Comparison of ENCODE assay signal across 14 cellular contexts in the genomic region with DNA sequence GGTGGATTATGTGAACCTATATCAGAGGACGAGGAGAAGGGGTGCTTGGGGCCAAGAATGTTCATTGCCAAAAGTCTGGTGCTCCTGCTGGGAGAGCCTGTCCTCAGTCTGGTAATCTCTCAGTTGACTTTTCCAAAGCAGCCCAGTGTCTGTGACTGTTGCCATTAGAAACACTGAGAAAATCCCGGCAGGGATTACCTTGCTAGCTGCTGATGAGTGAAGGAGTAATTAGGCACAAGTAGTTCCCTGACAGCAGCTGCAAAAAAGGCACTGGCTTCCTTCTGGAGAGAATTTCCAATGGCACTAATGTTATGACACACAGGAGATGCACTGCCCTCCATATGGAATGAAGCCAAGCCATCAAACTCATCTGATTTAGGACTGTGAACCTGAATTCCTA.
DNase-seq lines count a peak whose midpoint lies in the region; TF ChIP-seq lines count a peak whose summit lies in the region.
"Had no signal": no experiment of that assay in that cellular context is flagged by ENCODE, and none has a peak within 500 bp of the region (broad histone marks: within the 10 kb centered on the region; RNA-seq: fewer than 3 reads in every experiment).

No MANE protein-coding gene starts in this region.

- H3K27ac ChIP-seq in endodermal cell (ENCODE audit: low read depth, low read length): peak overlapping the region; percentile 45
- H3K27ac ChIP-seq in smooth muscle cell (ENCODE audit: low read depth): peak overlapping the region; percentile 14
- no peak overlapping the region for H3K27ac ChIP-seq in hepatocyte

- H3K4me1 ChIP-seq in endodermal cell (ENCODE audit: control insufficient read depth, insufficient read depth, low read length): peaks cover 4% of the 10 kb centered on the region
- peaks cover 19% of the 10 kb centered on the region for H3K4me1 ChIP-seq in smooth muscle cell (ENCODE audit: low read depth)
- no peaks in the 10 kb centered on the region for H3K4me1 ChIP-seq in hepatocyte (ENCODE audit: insufficient read depth)

- no peaks in the 10 kb centered on the region for H3K27me3 ChIP-seq in endodermal cell (ENCODE audit: control insufficient read depth, insufficient read depth, low read length, poor library complexity, severe bottlenecking)
- no peaks in the 10 kb centered on the region for H3K27me3 ChIP-seq in smooth muscle cell (ENCODE audit: low read depth)
- no peaks in the 10 kb centered on the region for H3K27me3 ChIP-seq in hepatocyte

- H3K4me1 Mint-ChIP-seq in endodermal cell (peaks cover 19% of the 10 kb centered on the region), glutamatergic neuron (ENCODE audit: low read depth, unreplicated experiment) (no peaks in the 10 kb centered on the region)
- H3K4me1 Mint-ChIP-seq in activated CD4-positive, alpha-beta memory T cell treated with anti-CD3 and anti-CD28 coated beads for 36 hours (ENCODE audit: low read depth): no peaks in the 10 kb centered on the region
- H3K4me1 Mint-ChIP-seq: CD14-positive monocyte had no signal

- H3K9me3 ChIP-seq in endodermal cell (ENCODE audit: control insufficient read depth, low read length) (no peaks in the 10 kb centered on the region), smooth muscle cell (replicated peaks; ENCODE audit: low read depth) (no peaks in the 10 kb centered on the region), hepatocyte (ENCODE audit: low read depth) (no peaks in the 10 kb centered on the region)

- CTCF ChIA-PET in activated CD4-positive, alpha-beta memory T cell treated with anti-CD3 and anti-CD28 coated beads for 36 hours (lab: Charles Lee): no interaction called here

- H3K9me3 Mint-ChIP-seq in endodermal cell (no peaks in the 10 kb centered on the region), glutamatergic neuron (ENCODE audit: unreplicated experiment) (no peaks in the 10 kb centered on the region)
- H3K9me3 Mint-ChIP-seq in activated CD4-positive, alpha-beta memory T cell treated with anti-CD3 and anti-CD28 coated beads for 36 hours: peaks cover 14% of the 10 kb centered on the region
- H3K9me3 Mint-ChIP-seq: CD14-positive monocyte had no signal

- no peaks in the 10 kb centered on the region for H3K9me2 ChIP-seq in hepatocyte (replicated peaks; ENCODE audit: insufficient read depth)

- H3K36me3 ChIP-seq in endodermal cell (ENCODE audit: control insufficient read depth, insufficient read depth, low read length): no peaks in the 10 kb centered on the region
- H3K36me3 ChIP-seq in smooth muscle cell (ENCODE audit: low read depth): no peaks in the 10 kb centered on the region
- H3K36me3 ChIP-seq in hepatocyte (replicated peaks; ENCODE audit: insufficient read depth, low read depth): no peaks in the 10 kb centered on the region

- peak; percentile 37 for DNase-seq in NCI-H146 (lab: John Stamatoyannopoulos, UW)
- DNase-seq in NCI-H146 treated with DMSO at 0.1 percent for 48 hours (lab: John Stamatoyannopoulos, UW; ENCODE audit: unreplicated experiment): no peak
- DNase-seq in NCI-H524 treated with DMSO at 0.1 percent for 48 hours (lab: John Stamatoyannopoulos, UW): peak; percentile 94
- DNase-seq in endodermal cell: peak; percentile 59
- no peak for DNase-seq in smooth muscle cell (lab: John Stamatoyannopoulos, UW; ENCODE audit: unreplicated experiment)
- DNase-seq in activated CD4-positive, alpha-beta memory T cell treated with anti-CD3 and anti-CD28 coated beads for 36 hours: no peak
- no peak for DNase-seq in hepatocyte (ENCODE audit: low spot score)
- DNase-seq in glutamatergic neuron: no peak
- DNase-seq: DMS79 treated with DMSO at 0.1 percent for 48 hours, HCEC 1CT, NCI-H187, NCI-H526 had no signal

- H3K36me3 Mint-ChIP-seq in endodermal cell (ENCODE audit: low read depth) (no peaks in the 10 kb centered on the region), glutamatergic neuron (ENCODE audit: unreplicated experiment) (no peaks in the 10 kb centered on the region)
- H3K36me3 Mint-ChIP-seq in activated CD4-positive, alpha-beta memory T cell treated with anti-CD3 and anti-CD28 coated beads for 36 hours: no peaks in the 10 kb centered on the region
- H3K36me3 Mint-ChIP-seq: CD14-positive monocyte had no signal

- TF ChIP-seq CTCF in endodermal cell (conservative IDR thresholded peaks at IDR 0.05) (no peak), smooth muscle cell (IDR thresholded peaks at IDR 0.05; ENCODE audit: borderline replicate concordance, insufficient read depth, poor library complexity, severe bottlenecking) (no peak), hepatocyte (IDR thresholded peaks at IDR 0.05; ENCODE audit: poor library complexity) (no peak), glutamatergic neuron (IDR thresholded peaks at IDR 0.05; ENCODE audit: partially characterized antibody, unreplicated experiment) (no peak)

- H3K79me2 ChIP-seq in smooth muscle cell (ENCODE audit: low read depth) (no peaks in the 10 kb centered on the region), hepatocyte (no peaks in the 10 kb centered on the region)

- 40 to 65% methylated on average over 1 to 2 of the region's 2 CpGs for WGBS in endodermal cell (ENCODE audit: insufficient coverage in 1 of 2, insufficient read length in 1 of 2), 2 experiments
- WGBS in smooth muscle cell (ENCODE audit: low lambda C conversion rate): 41% methylated on average over 2 of the region's 2 CpGs
- 50% methylated on average over 2 of the region's 2 CpGs for WGBS in hepatocyte (ENCODE audit: low lambda C conversion rate, missing lambda C conversion rate)

- H3K4me2 ChIP-seq in smooth muscle cell: peak overlapping the region; percentile 9
- H3K4me2 ChIP-seq in hepatocyte: no peak overlapping the region

- intact Hi-C loops in activated CD4-positive, alpha-beta memory T cell treated with anti-CD3 and anti-CD28 coated beads for 36 hours (cut with micrococcal nuclease): no loop called here

- H3K27ac Mint-ChIP-seq in endodermal cell (peak overlapping the region; percentile 65), glutamatergic neuron (ENCODE audit: unreplicated experiment) (no peak overlapping the region)
- H3K27ac Mint-ChIP-seq in activated CD4-positive, alpha-beta memory T cell treated with anti-CD3 and anti-CD28 coated beads for 36 hours: no peak overlapping the region
- H3K27ac Mint-ChIP-seq: CD14-positive monocyte had no signal

- H3K27me3 Mint-ChIP-seq in endodermal cell (ENCODE audit: insufficient read depth): no peaks in the 10 kb centered on the region
- no peaks in the 10 kb centered on the region for H3K27me3 Mint-ChIP-seq in activated CD4-positive, alpha-beta memory T cell treated with anti-CD3 and anti-CD28 coated beads for 36 hours
- H3K27me3 Mint-ChIP-seq in glutamatergic neuron (ENCODE audit: unreplicated experiment): no peaks in the 10 kb centered on the region

- H2AFZ ChIP-seq in smooth muscle cell (ENCODE audit: low read depth) (no peak overlapping the region), hepatocyte (no peak overlapping the region)

- H4K20me1 ChIP-seq in smooth muscle cell (ENCODE audit: low read depth): no peaks in the 10 kb centered on the region
- no peaks in the 10 kb centered on the region for H4K20me1 ChIP-seq in hepatocyte (ENCODE audit: insufficient read depth, poor library complexity, severe bottlenecking)

- no peak overlapping the region for H3K9ac ChIP-seq in endodermal cell (ENCODE audit: extremely low read depth, low read length, poor library complexity, severe bottlenecking)
- no peak overlapping the region for H3K9ac ChIP-seq in smooth muscle cell (ENCODE audit: low read depth)

- H3F3A ChIP-seq in smooth muscle cell (ENCODE audit: low read depth): peaks cover 15% of the 10 kb centered on the region

- no peak overlapping the region for H3K4me3 Mint-ChIP-seq in endodermal cell
- H3K4me3 Mint-ChIP-seq in activated CD4-positive, alpha-beta memory T cell treated with anti-CD3 and anti-CD28 coated beads for 36 hours: no peak overlapping the region
- H3K4me3 Mint-ChIP-seq in glutamatergic neuron (ENCODE audit: unreplicated experiment): no peak overlapping the region
- H3K4me3 Mint-ChIP-seq: CD14-positive monocyte had no signal

- H3K4me3 ChIP-seq in endodermal cell (ENCODE audit: low read length): no peak overlapping the region
- H3K4me3 ChIP-seq in smooth muscle cell: no peak overlapping the region
- H3K4me3 ChIP-seq in hepatocyte: no peak overlapping the region
- H3K4me3 ChIP-seq: K562 had no signal

- POLR2A ChIA-PET in activated CD4-positive, alpha-beta memory T cell treated with anti-CD3 and anti-CD28 coated beads for 36 hours (lab: Charles Lee): no interaction called here

Comparison
In these comparisons a context has a peak if more than half of its experiments do, and no peak if none do; other contexts are left out.
1. DNase-seq: peak in NCI-H146 (single experiment), NCI-H524 treated with DMSO at 0.1 percent for 48 hours (single experiment) and endodermal cell (single experiment); none in NCI-H146 treated with DMSO at 0.1 percent for 48 hours (single experiment), smooth muscle cell (single experiment), activated CD4-positive, alpha-beta memory T cell treated with anti-CD3 and anti-CD28 coated beads for 36 hours (single experiment), hepatocyte (single experiment) and glutamatergic neuron (single experiment).